Comparison of ENCODE assay signal across 7 cellular contexts in the genomic region with DNA sequence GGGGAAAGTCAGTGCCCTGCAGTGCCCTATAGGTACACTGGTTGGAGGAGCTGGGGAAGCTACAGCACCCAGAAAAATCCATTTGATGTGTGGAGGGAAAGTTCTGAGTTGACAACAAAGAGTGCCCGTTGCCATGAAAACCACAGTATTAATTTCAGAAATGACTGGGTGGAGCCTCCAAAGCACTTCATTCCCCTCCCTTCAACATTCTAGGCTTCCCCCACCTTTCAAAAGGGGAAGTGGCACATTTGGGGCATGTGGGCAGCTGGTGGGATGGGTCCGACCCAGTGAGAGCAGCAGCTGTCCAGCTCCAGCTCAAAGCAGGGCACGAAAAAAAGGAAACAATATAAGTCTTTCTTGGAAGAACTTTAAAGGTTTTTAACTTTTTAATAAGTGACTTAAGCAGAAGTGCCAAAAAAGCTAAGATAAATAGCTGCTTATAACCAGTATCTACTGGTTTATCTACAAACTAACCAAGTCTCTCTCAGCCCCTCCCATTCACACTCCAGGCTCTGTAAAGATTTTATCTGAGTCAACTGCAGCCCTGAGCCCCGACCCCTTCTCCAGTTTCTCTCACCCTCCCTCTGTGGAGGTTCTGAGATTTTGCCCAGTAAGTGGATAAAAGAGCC. TPM values are rescaled to one million over a fixed set of nuclear protein-coding genes. Genes with fewer than 3 reads are reported as not detected.
DNase-seq lines count a peak whose midpoint lies in the region; ATAC-seq, FAIRE-seq and TF ChIP-seq lines count a peak whose summit lies in the region.

No MANE protein-coding gene starts in this region.

- no peak overlapping the region for H3K4me3 ChIP-seq in mesendoderm (ENCODE audit: low read length)
- no peak overlapping the region for H3K4me3 ChIP-seq in uterus

- H3K4ac ChIP-seq in mesendoderm (ENCODE audit: low read depth, low read length): no peak overlapping the region

- intact Hi-C loops in uterus (cut with DNase I; ENCODE audit: low total_unique reads): no loop called here

- H3K27ac ChIP-seq in mesendoderm (ENCODE audit: low read depth, low read length) (peak overlapping the region; percentile 59), uterus (peak overlapping the region; percentile 92 to 98)

- TF ChIP-seq CTCF in uterus (IDR thresholded peaks at IDR 0.05): no peak
- TF ChIP-seq CTCF in D721Med (IDR thresholded peaks at IDR 0.05; ENCODE audit: insufficient read depth, missing control alignments): no peak

- H3K79me2 ChIP-seq in mesendoderm (ENCODE audit: control insufficient read depth, insufficient read depth, low read length): peaks cover 5% of the 10 kb centered on the region

- H3K27me3 ChIP-seq in mesendoderm (ENCODE audit: insufficient read depth, low read length, poor library complexity): no peaks in the 10 kb centered on the region
- no peaks in the 10 kb centered on the region for H3K27me3 ChIP-seq in uterus

- H3K56ac ChIP-seq in mesendoderm (ENCODE audit: low read length): peak overlapping the region; percentile 19

- H3K36me3 ChIP-seq in mesendoderm (ENCODE audit: control insufficient read depth, insufficient read depth, low read length) (peaks cover 19% of the 10 kb centered on the region), uterus (no peaks in the 10 kb centered on the region)

- H3K79me1 ChIP-seq in mesendoderm (ENCODE audit: low read length): peaks cover 17% of the 10 kb centered on the region

- H3K18ac ChIP-seq in mesendoderm (ENCODE audit: low read length): peak overlapping the region; percentile 1

- H3K9ac ChIP-seq in mesendoderm (ENCODE audit: low read length): no peak overlapping the region

- no peak overlapping the region for H2AK5ac ChIP-seq in mesendoderm (ENCODE audit: low read length)

- no peak overlapping the region for H4K5ac ChIP-seq in mesendoderm (ENCODE audit: low read length)

- H3K9me3 Mint-ChIP-seq in T-cell: no peaks in the 10 kb centered on the region
- no peaks in the 10 kb centered on the region for H3K9me3 Mint-ChIP-seq in central memory CD8-positive, alpha-beta T cell

- H3K4me3 Mint-ChIP-seq in T-cell: peak overlapping the region; percentile 71 to 82 (median 77)
- H3K4me3 Mint-ChIP-seq in central memory CD8-positive, alpha-beta T cell: peak overlapping the region; percentile 78

- no CpG with 5 or more reads among the region's 4 CpGs for WGBS in mesendoderm (ENCODE audit: extremely low coverage, insufficient coverage, low lambda C conversion rate)

- peaks cover 26% of the 10 kb centered on the region for H3K4me1 ChIP-seq in mesendoderm (ENCODE audit: control insufficient read depth, low read depth, low read length)
- peaks cover 28 to 39% of the 10 kb centered on the region in 2 donors for H3K4me1 ChIP-seq in uterus

- no peak overlapping the region for H3K4me2 ChIP-seq in mesendoderm (ENCODE audit: low read length)

- H2BK15ac ChIP-seq in mesendoderm (replicated peaks; ENCODE audit: low read depth): no peak overlapping the region

- H2BK5ac ChIP-seq in mesendoderm (ENCODE audit: low read length): no peak overlapping the region

- ATAC-seq in GM18861 (IDR thresholded peaks at IDR 0.05; ENCODE audit: unreplicated experiment) (peak; percentile 32), HG03159 (IDR thresholded peaks at IDR 0.05; ENCODE audit: unreplicated experiment) (peak; percentile 43), T-cell (replicated peaks in 1 of 4) (peak; percentile 5 to 60 (median 9))
- ATAC-seq in central memory CD8-positive, alpha-beta T cell (replicated peaks; ENCODE audit: extremely low read depth, poor library complexity, severe bottlenecking): peak; percentile 54

- CTCF ChIA-PET in T-cell (lab: Charles Lee): interaction anchor here (0.5 to 1.6 kb wide), 11 partner anchors 9 to 131 kb away, joined by 3 to 11 read pairs (median 4); partner anchors contain the start of genes AHNAK (in 1 of the 2) and EEF1G (in 1 of the 2)

- no peak for TF ChIP-seq POLR2A in uterus (IDR thresholded peaks at IDR 0.05)

- no peak overlapping the region for H2BK120ac ChIP-seq in mesendoderm (ENCODE audit: low read depth, low read length)

- no peak overlapping the region for H4K8ac ChIP-seq in mesendoderm (ENCODE audit: low read depth, low read length)

- DNase-seq in T-cell (peak; percentile 32 to 81 (median 65)), mesendoderm (peak; percentile 88), uterus (no peak), D721Med (ENCODE audit: insufficient read length, low spot score) (no peak)
- peak in 1 of 2 donors; percentile 85 for DNase-seq in central memory CD8-positive, alpha-beta T cell (ENCODE audit: low spot score in 2 of 2)

- no peak for FAIRE-seq in D721Med (lab: Jason Lieb, UNC)

- peak overlapping the region; percentile 97 to 99 for H3K27ac Mint-ChIP-seq in T-cell
- H3K27ac Mint-ChIP-seq in central memory CD8-positive, alpha-beta T cell (ENCODE audit: low read depth): peak overlapping the region; percentile 97

- no peak overlapping the region for H3K23ac ChIP-seq in mesendoderm (ENCODE audit: low read length)

- H3K4me1 Mint-ChIP-seq in T-cell: peaks cover 93 to 99% (median 93%) of the 10 kb centered on the region in 3 donors
- H3K4me1 Mint-ChIP-seq in central memory CD8-positive, alpha-beta T cell: peaks cover 93% of the 10 kb centered on the region

- POLR2A ChIA-PET in T-cell (lab: Charles Lee): interaction anchor here (0.6 to 6.5 kb wide), 14 partner anchors 11 to 301 kb away, joined by 3 to 98 read pairs (median 4); partner anchors contain the start of genes TUT1 (in 2 of the 2), AHNAK (in 1 of the 2), C11orf98 (in 1 of the 2) and CSKMT (in 1 of the 2)

- no peaks in the 10 kb centered on the region for H3K27me3 Mint-ChIP-seq in T-cell
- H3K27me3 Mint-ChIP-seq in central memory CD8-positive, alpha-beta T cell: no peaks in the 10 kb centered on the region

- peaks cover 15% of the 10 kb centered on the region for H3K36me3 Mint-ChIP-seq in T-cell
- H3K36me3 Mint-ChIP-seq in central memory CD8-positive, alpha-beta T cell (ENCODE audit: insufficient read depth): peaks cover 47% of the 10 kb centered on the region

- no peaks in the 10 kb centered on the region for H3K9me3 ChIP-seq in uterus

RNA-seq across cellular contexts. Expression of gene AHNAK, which starts 9.0 kb away (rescaled TPM):
- total RNA-seq in T-cell (100 to 1,000 TPM; 267 to 636 (median 395) TPM), uterus (1,000 to 10,000 TPM in 1 of 4 donors, 100 to 1,000 TPM in 3; 452 to 1,353 (median 779) TPM)
- 4.2 TPM for polyA plus RNA-seq in mesendoderm (2013, experiment 1 of 2)
- polyA plus RNA-seq in mesendoderm (2013, experiment 2 of 2): 3.9 TPM

RNA-seq across cellular contexts. Expression of gene EEF1G, which starts 18.1 kb away (rescaled TPM):
- total RNA-seq in T-cell (1,000 to 10,000 TPM; 1,908 to 2,187 (median 2,119) TPM), uterus (1,000 to 10,000 TPM; 1,301 to 1,426 (median 1,363) TPM)
- 1,142 TPM for polyA plus RNA-seq in mesendoderm (2013, experiment 1 of 2)
- 1,164 TPM for polyA plus RNA-seq in mesendoderm (2013, experiment 2 of 2)

RNA-seq across cellular contexts. Expression of gene TUT1, which starts 35.7 kb away (rescaled TPM):
- 10 to 100 TPM; 35.2 to 56.0 (median 42.9) TPM for total RNA-seq in T-cell
- 12.7 TPM for polyA plus RNA-seq in mesendoderm (2013, experiment 1 of 2)
- polyA plus RNA-seq in mesendoderm (2013, experiment 2 of 2): 13.0 TPM
- total RNA-seq in uterus: 10 to 100 TPM in 1 of 4 donors, 1 to 10 TPM in 3; 7.1 to 19.3 (median 8.6) TPM

RNA-seq across cellular contexts. Expression of gene MTA2, which starts 46.1 kb away (rescaled TPM):
- total RNA-seq in T-cell (100 to 1,000 TPM; 151 to 185 (median 184) TPM), uterus (100 to 1,000 TPM in 2 of 4 donors, 10 to 100 TPM in 2; 37.9 to 120 (median 78.2) TPM)
- 75.0 TPM for polyA plus RNA-seq in mesendoderm (2013, experiment 1 of 2)
- polyA plus RNA-seq in mesendoderm (2013, experiment 2 of 2): 74.7 TPM

RNA-seq across cellular contexts. Expression of gene EML3, which starts 57.0 kb away (rescaled TPM):
- total RNA-seq in T-cell: 100 to 1,000 TPM; 160 to 372 (median 328) TPM
- polyA plus RNA-seq in mesendoderm (2013, experiment 1 of 2): 11.9 TPM
- 12.2 TPM for polyA plus RNA-seq in mesendoderm (2013, experiment 2 of 2)
- total RNA-seq in uterus: 100 to 1,000 TPM in 1 of 4 donors, 10 to 100 TPM in 3; 17.9 to 126 (median 36.8) TPM

Comparison
In these comparisons a context has a peak if more than half of its experiments do, and no peak if none do; other contexts are left out.
1. DNase-seq: peak in T-cell (34 of 34) and mesendoderm (single experiment); none in uterus (0 of 2) and D721Med (single experiment).
2. Peak in every context shown above with its lines, with median percentiles within 50 percentile points of each other: ATAC-seq.